In the genomic region with DNA sequence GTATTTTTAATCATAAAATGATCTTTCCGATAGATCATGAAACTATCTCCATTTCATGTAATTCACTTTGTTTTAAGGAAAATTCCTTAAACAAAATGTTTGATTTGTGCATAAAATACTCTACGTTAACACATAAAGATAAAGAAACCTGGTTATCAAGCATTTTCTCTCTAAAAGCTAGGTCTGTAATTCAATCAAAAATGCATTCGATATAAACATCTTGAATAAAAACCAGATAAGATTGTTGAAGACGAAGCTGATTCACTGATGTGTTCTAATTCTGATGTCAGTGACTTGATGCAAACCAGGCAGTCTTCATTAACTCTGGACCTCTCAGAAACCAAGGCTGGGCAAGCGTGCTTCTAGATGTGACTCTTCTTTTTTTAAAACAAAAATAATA, we compare ENCODE assay signal across 22 cellular contexts.
"Had no signal": no experiment of that assay in that cellular context is flagged by ENCODE, and none has a peak within 500 bp of the region (broad histone marks: within the 10 kb centered on the region; RNA-seq: fewer than 3 reads in every experiment).

No MANE protein-coding gene starts in this region.

- DNase-seq: natural killer cell; occipital lobe; ovary; posterior cingulate gyrus; psoas muscle; right cardiac atrium; right lobe of liver; sigmoid colon; stimulated activated CD4-positive, alpha-beta T cell treated with anti-CD3 and anti-CD28 coated beads, Interleukin-15, amount 100 ng/mL, for 24 hours; stimulated activated CD4-positive, alpha-beta T cell treated with anti-CD3 and anti-CD28 coated beads, Interleukin-2, amount 100 ng/mL, for 24 hours; stimulated activated CD4-positive, alpha-beta T cell treated with anti-CD3 and anti-CD28 coated beads, Interleukin-2, amount 100 ng/mL, for 48 hours; stimulated activated CD4-positive, alpha-beta T cell treated with anti-CD3 and anti-CD28 coated beads, Interleukin-4, amount 100 ng/mL, for 4 hours; stimulated activated CD8-positive, alpha-beta memory T cell treated with anti-CD3 and anti-CD28 coated beads, Interleukin-4, amount 100 ng/mL, for 48 hours; stimulated activated naive CD4-positive, alpha-beta T cell; stimulated activated naive CD8-positive, alpha-beta T cell treated with anti-CD3 and anti-CD28 coated beads, Interleukin-15, amount 100 ng/mL, for 72 hours; stimulated activated naive CD8-positive, alpha-beta T cell treated with anti-CD3 and anti-CD28 coated beads, Interleukin-15, Interleukin-2, amounts not matched to agents 100 U/mL and 50 U/mL, for 24 hours; substantia nigra; testis; tibial artery; upper lobe of right lung; uterus had no signal

- ATAC-seq: natural killer cell; psoas muscle; right cardiac atrium; right lobe of liver; stimulated activated memory B cell treated with anti-CD40 and anti-IgM and Interleukin-4, amounts not matched to agents 10 μg/mL and 1 μg/mL and 100 μg/mL, for 72 hours; stimulated activated naive CD8-positive, alpha-beta T cell treated with anti-CD3 and anti-CD28 coated beads, Interleukin-15, amount 100 ng/mL, for 72 hours; stimulated activated naive CD8-positive, alpha-beta T cell treated with anti-CD3 and anti-CD28 coated beads, Interleukin-15, Interleukin-2, amounts not matched to agents 100 U/mL and 50 U/mL, for 24 hours; upper lobe of right lung had no signal
